20 cellular contexts compared by ENCODE assay signal in genomic region chr11:75094382-75094781, GRCh38. TPM values are rescaled to one million over a fixed set of nuclear protein-coding genes. Genes with fewer than 3 reads are reported as not detected.
"Had no signal": no experiment of that assay in that cellular context is flagged by ENCODE, and none has a peak within 500 bp of the region (broad histone marks: within the 10 kb centered on the region; RNA-seq: fewer than 3 reads in every experiment).

No MANE protein-coding gene starts in this region.

RNA-seq across cellular contexts. Expression of gene OR2AT4, which starts 2.3 kb away (rescaled TPM):
- total RNA-seq: activated naive CD4-positive, alpha-beta T cell treated with anti-CD3 and anti-CD28 coated beads for 36 hours; activated naive CD4-positive, alpha-beta T cell treated with anti-CD3 and anti-CD28 coated beads, Interleukin-2, amount 50 U/mL, for 72 hours; activated naive CD8-positive, alpha-beta T cell treated with anti-CD3 and anti-CD28 coated beads for 36 hours; activated naive CD8-positive, alpha-beta T cell treated with anti-CD3 and anti-CD28 coated beads, Interleukin-2, amount 10 ng/mL, durations not matched to agents 7 days and 5 days; activated T-cell treated with anti-CD3 and anti-CD28 coated beads, Interleukin-2, amount 50 U/mL, for 4 hours; activated T-cell treated with anti-CD3 and anti-CD28 coated beads, Interleukin-2, amount 50 U/mL, for 72 hours; activated T-helper 1 cell treated with anti-CD3 and anti-CD28 coated beads, Interleukin-12 subunit alpha, Interleukin-12 subunit beta, Interleukin-2, Interleukin-4 antibody, amounts not matched to agents 30 ng/mL and 10 ng/mL and 1 ng/mL, durations not matched to agents 14 hours and 24 hours and 36 hours; activated T-helper 17 cell treated with anti-CD3 and anti-CD28 coated beads, Interleukin-2, amount 50 U/mL, for 72 hours; activated T-helper 2 cell treated with anti-CD3 and anti-CD28 coated beads, Interferon-gamma antibody, Interleukin-2, Interleukin-4, amounts not matched to agents 10 μg/mL and 5 μg/mL and 100 μg/mL, durations not matched to agents 14 hours and 24 hours and 36 hours; adrenal gland; aorta; ascending aorta; astrocyte; breast epithelium; bronchial epithelial cell; cardiac muscle cell; cardiac septum; cerebellum; chondrocyte had no signal
- polyA plus RNA-seq: adipose tissue, adrenal gland, cardiac muscle cell had no signal

RNA-seq across cellular contexts. Expression of gene SLCO2B1, which starts 56.5 kb away (rescaled TPM):
- total RNA-seq: activated naive CD4-positive, alpha-beta T cell treated with anti-CD3 and anti-CD28 coated beads for 36 hours; activated naive CD4-positive, alpha-beta T cell treated with anti-CD3 and anti-CD28 coated beads, Interleukin-2, amount 50 U/mL, for 72 hours; activated naive CD8-positive, alpha-beta T cell treated with anti-CD3 and anti-CD28 coated beads for 36 hours; activated T-cell treated with anti-CD3 and anti-CD28 coated beads, Interleukin-2, amount 50 U/mL, for 72 hours; activated T-helper 1 cell treated with anti-CD3 and anti-CD28 coated beads, Interleukin-12 subunit alpha, Interleukin-12 subunit beta, Interleukin-2, Interleukin-4 antibody, amounts not matched to agents 30 ng/mL and 10 ng/mL and 1 ng/mL, durations not matched to agents 14 hours and 24 hours and 36 hours; activated T-helper 2 cell treated with anti-CD3 and anti-CD28 coated beads, Interferon-gamma antibody, Interleukin-2, Interleukin-4, amounts not matched to agents 10 μg/mL and 5 μg/mL and 100 μg/mL, durations not matched to agents 14 hours and 24 hours and 36 hours; bronchial epithelial cell; cardiac muscle cell had no signal
